1 cellular context compared by ENCODE assay signal in the genomic region with DNA sequence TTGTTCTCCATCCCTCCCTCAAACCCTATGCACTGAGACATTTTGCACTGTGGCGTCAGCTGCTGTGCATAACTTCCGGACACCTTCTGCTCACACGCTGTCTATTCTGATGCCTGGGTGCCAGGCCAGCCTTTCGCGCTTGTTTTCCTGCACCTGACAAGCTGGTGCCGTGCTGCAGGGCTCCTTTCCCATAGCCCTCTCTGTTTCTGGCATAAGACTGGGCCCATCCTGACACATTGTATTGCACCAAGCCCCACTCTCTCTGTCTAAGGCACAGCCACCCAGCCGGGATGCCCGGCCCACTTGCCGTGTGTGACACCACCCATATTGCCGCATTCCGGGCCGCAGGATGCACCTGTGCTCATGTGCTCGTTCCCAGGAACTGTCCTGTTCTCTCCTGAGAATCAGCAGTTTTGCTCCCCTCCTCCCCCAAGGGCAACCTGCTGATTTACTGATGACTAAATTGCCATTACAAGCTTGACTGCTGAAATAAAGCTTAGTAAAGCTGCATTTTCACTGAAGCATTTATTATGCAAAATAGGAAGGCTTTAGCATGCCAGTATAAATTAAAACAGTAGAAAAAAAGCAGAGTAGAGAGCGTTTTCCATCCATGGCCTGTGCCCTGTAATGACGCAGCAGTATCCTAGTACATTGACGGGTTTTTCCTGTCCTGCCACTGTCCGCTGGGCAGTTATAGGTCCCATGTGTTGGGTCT.
TF ChIP-seq lines count a peak whose summit lies in the region.

No MANE protein-coding gene starts in this region.

TF ChIP-seq in H1, 55 proteins besides CTCF, POLR2A, EP300 and RAD21 (continued from another document):
- TF ChIP-seq KDM1A (IDR thresholded peaks at IDR 0.05; ENCODE audit: borderline replicate concordance, low read length) (0 out of 2 replicates have a peak, but pooled peaks have one; percentile 10), NANOG (IDR thresholded peaks at IDR 0.05; ENCODE audit: insufficient read depth, low read depth, low read length, poor library complexity, severe bottlenecking) (peak; percentile 50), SIN3A (conservative IDR thresholded peaks at IDR 0.05 in 1 of 2, IDR thresholded peaks at IDR 0.05 in 1 of 2; ENCODE audit: low read depth in 1 of 2, low read length in 2 of 2) (0 out of 4 replicates have a peak, but pooled peaks of 1 of the 2 experiments have one; percentile 19), TBP (IDR thresholded peaks at IDR 0.05; ENCODE audit: low read depth, low read length) (peak; percentile 20; the same call in 1 of the 2 replicates), SP2 (IDR thresholded peaks at IDR 0.05; ENCODE audit: low read length) (no peak), TCF12 (IDR thresholded peaks at IDR 0.05; ENCODE audit: low read depth, low read length) (0 out of 2 replicates have a peak, but pooled peaks have one; percentile 57), POU5F1 (IDR thresholded peaks at IDR 0.05; ENCODE audit: low read depth, low read length) (0 out of 2 replicates have a peak, but pooled peaks have one; percentile 42), BACH1 (IDR thresholded peaks at IDR 0.05; ENCODE audit: low read length) (peak; percentile 79; the same call in 1 of the 2 replicates), ASH2L (IDR thresholded peaks at IDR 0.05; ENCODE audit: low read length) (no peak), NRF1 (IDR thresholded peaks at IDR 0.05; ENCODE audit: low read depth, low read length) (no peak), SP1 (IDR thresholded peaks at IDR 0.05; ENCODE audit: low read depth, low read length) (peak; percentile 48; the same call in 1 of the 2 replicates)
